24 cellular contexts compared by ENCODE assay signal in genomic region chr7:39535720-39536119, GRCh38. TPM values are rescaled to one million over a fixed set of nuclear protein-coding genes. Genes with fewer than 3 reads are reported as not detected.
DNase-seq lines count a peak whose midpoint lies in the region; ATAC-seq and TF ChIP-seq lines count a peak whose summit lies in the region.
"Had no signal": no experiment of that assay in that cellular context is flagged by ENCODE, and none has a peak within 500 bp of the region (broad histone marks: within the 10 kb centered on the region; RNA-seq: fewer than 3 reads in every experiment).

No MANE protein-coding gene starts in this region.

- 48 to 62% methylated on average over 3 of the region's 3 CpGs for WGBS in transverse colon (ENCODE audit: low coverage in 1 of 2), 2 donors

- TF ChIP-seq EP300 in transverse colon (IDR thresholded peaks at IDR 0.05; ENCODE audit: low read depth), result no peak

- in situ Hi-C loops in transverse colon (cut with MboI; ENCODE audit: low pct_ligation_motif_present in 1 of 4, low pct_unique_long_range_greater_than_20kb in 1 of 4, low sequenced_read_pairs in 3 of 4), result no loop called here

- TF ChIP-seq CTCF in transverse colon (IDR thresholded peaks at IDR 0.05), result no peak

- H3K4me3 ChIP-seq in transverse colon, result no peak overlapping the region
- H3K4me3 ChIP-seq: GM23248, MG63, SJSA1 had no signal

- ATAC-seq in left colon (peak; percentile 70), GM19395 (IDR thresholded peaks at IDR 0.05; ENCODE audit: unreplicated experiment) (no peak), HG03457 (IDR thresholded peaks at IDR 0.05; ENCODE audit: unreplicated experiment) (no peak)
- ATAC-seq: Right ventricle myocardium inferior had no signal

- intact Hi-C loops in left colon (cut with DNase I, micrococcal nuclease) (no loop called here), transverse colon (cut with DNase I; ENCODE audit: low total_unique reads) (loop anchor here (10.0 kb wide), 1 partner anchor 741 kb away; no protein-coding TSS in a partner anchor)

- no peaks in the 10 kb centered on the region for H3K36me3 ChIP-seq in transverse colon
- H3K36me3 ChIP-seq: BE2C, MG63, SJSA1 had no signal

- H3K27me3 ChIP-seq in transverse colon, result no peaks in the 10 kb centered on the region
- H3K27me3 ChIP-seq: BE2C, MG63, SJSA1 had no signal

- peaks cover 0 to 45% (median 15%) of the 10 kb centered on the region in 4 donors for H3K4me1 ChIP-seq in transverse colon
- H3K4me1 ChIP-seq: BE2C, SJSA1 had no signal

- H3K27ac ChIP-seq in epithelial cell of prostate, result peak overlapping the region; percentile 65
- H3K27ac ChIP-seq in transverse colon, result peak overlapping the region; percentile 47 to 71 (median 68)
- H3K27ac ChIP-seq: GM23248, SJSA1 had no signal

- no peak for TF ChIP-seq POLR2A in transverse colon (IDR thresholded peaks at IDR 0.05)

- DNase-seq in RPMI7951 (ENCODE audit: low read depth) (peak; percentile 32), epithelial cell of prostate (ENCODE audit: low read depth, low spot score) (peak; percentile 26), left colon (peak in 1 of 2 donors; percentile 25), transverse colon (peak; percentile 27), DMS153 (lab: John Stamatoyannopoulos, UW) (no peak)
- DNase-seq: 8988T; ACHN; BE2C; Calu3; CD8-positive, alpha-beta memory T cell; GM23248; H7; KG1; MG63; NCI-H1105 treated with DMSO at 0.1 percent for 48 hours; NCI-H146; NCI-H2029; NCI-H446; NCI-H524 treated with DMSO at 0.1 percent for 48 hours; NCI-H774 had no signal

- H3K9me3 ChIP-seq in transverse colon, result no peaks in the 10 kb centered on the region
- H3K9me3 ChIP-seq: BE2C, MG63, SJSA1 had no signal

RNA-seq across cellular contexts. Expression of gene YAE1, which starts 30.5 kb away (rescaled TPM):
- total RNA-seq in RPMI7951 (2014; rRNA removed; shearing (Covaris generic)), result 44.8 and 52.7 TPM in 2 replicates
- total RNA-seq in left colon (10 to 100 TPM; 19.0 to 27.4 TPM), transverse colon (10 to 100 TPM in 3 of 4 donors, 1 to 10 TPM in 1; 1.4 to 22.9 (median 13.3) TPM)
